ENCODE assay signal across 13 cellular contexts in the genomic region with DNA sequence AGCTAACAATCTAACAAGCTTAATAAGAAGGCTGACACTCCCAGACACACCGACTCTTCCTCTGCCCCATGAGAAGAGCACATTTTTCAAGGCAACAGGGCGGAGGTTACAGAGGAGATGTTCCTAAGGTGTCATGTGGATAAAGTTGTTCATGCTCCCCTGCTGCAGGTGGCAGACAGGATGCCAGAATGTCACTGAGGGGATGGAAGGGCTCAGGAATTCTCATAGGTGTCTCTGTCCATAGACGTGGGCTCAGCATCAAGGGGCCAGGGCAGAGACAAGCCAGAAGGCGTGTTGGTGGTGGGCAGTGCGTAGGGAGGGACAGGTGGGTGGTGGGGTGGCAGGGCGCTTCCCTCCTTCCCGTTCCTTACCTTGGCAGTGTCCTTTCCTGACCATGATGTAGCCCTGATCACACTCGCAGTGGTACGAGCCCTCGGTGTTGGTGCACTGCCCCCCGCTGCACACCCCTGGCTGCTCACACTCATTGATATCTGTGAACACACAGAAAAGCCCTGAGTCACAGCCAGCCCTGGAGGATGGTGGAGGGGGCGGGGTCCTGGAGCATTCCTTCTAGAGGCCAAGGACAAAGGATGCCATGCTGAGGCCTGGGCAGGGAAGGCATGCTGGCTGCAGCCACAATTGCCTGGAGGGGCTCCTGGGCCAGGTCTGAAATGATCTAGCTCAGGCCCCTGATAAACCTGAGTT. TPM values are rescaled to one million over a fixed set of nuclear protein-coding genes. Genes with fewer than 3 reads are reported as not detected.
DNase-seq lines count a peak whose midpoint lies in the region; ATAC-seq, FAIRE-seq and TF ChIP-seq lines count a peak whose summit lies in the region.
"Had no signal": no experiment of that assay in that cellular context is flagged by ENCODE, and none has a peak within 500 bp of the region (broad histone marks: within the 10 kb centered on the region; RNA-seq: fewer than 3 reads in every experiment).

No MANE protein-coding gene starts in this region.

- H3K79me2 ChIP-seq in astrocyte (ENCODE audit: insufficient read depth, low read length) (no peaks in the 10 kb centered on the region), keratinocyte (ENCODE audit: control insufficient read depth, insufficient read depth, low read length) (no peaks in the 10 kb centered on the region)

- H3K4me2 ChIP-seq in astrocyte (ENCODE audit: low read length), result peak overlapping the region; percentile 0
- H3K4me2 ChIP-seq in keratinocyte (ENCODE audit: control insufficient read depth, extremely low read depth, insufficient read depth, low read depth, low read length), result no peak overlapping the region

- H3K36me3 Mint-ChIP-seq in astrocyte (ENCODE audit: low read depth, unreplicated experiment), result peaks cover 42% of the 10 kb centered on the region
- no peaks in the 10 kb centered on the region for H3K36me3 Mint-ChIP-seq in activated CD4-positive, alpha-beta memory T cell treated with anti-CD3 and anti-CD28 coated beads for 36 hours
- H3K36me3 Mint-ChIP-seq: natural killer cell treated with Interleukin-12 subunit alpha and Interleukin-12 subunit beta and Interleukin-15 and Interleukin-18, amount 100 ng/mL, for 72 hours had no signal

- POLR2A ChIA-PET in activated CD4-positive, alpha-beta memory T cell treated with anti-CD3 and anti-CD28 coated beads for 36 hours (lab: Charles Lee), result no interaction called here

- H3K4me1 ChIP-seq in astrocyte (ENCODE audit: insufficient read depth, low read length) (peaks cover 40% of the 10 kb centered on the region), keratinocyte (ENCODE audit: control insufficient read depth, extremely low read depth, insufficient read depth, low read length) (peaks cover 25% of the 10 kb centered on the region), prostate gland (replicated peaks) (no peaks in the 10 kb centered on the region)
- H3K4me1 ChIP-seq: colonic mucosa had no signal

- H3K27ac ChIP-seq in astrocyte (ENCODE audit: low read depth, low read length) (no peak overlapping the region), keratinocyte (ENCODE audit: control insufficient read depth, insufficient read depth, low read length) (no peak overlapping the region), prostate gland (no peak overlapping the region)
- H3K27ac ChIP-seq: colonic mucosa had no signal

- peak overlapping the region; percentile 72 for H3K27ac Mint-ChIP-seq in astrocyte (ENCODE audit: unreplicated experiment)
- no peak overlapping the region for H3K27ac Mint-ChIP-seq in activated CD4-positive, alpha-beta memory T cell treated with anti-CD3 and anti-CD28 coated beads for 36 hours
- H3K27ac Mint-ChIP-seq: activated CD4-positive, alpha-beta memory T cell treated with anti-CD3 and anti-CD28 coated beads, Interleukin-2, amount 10 ng/mL, durations not matched to agents 7 days and 5 days; natural killer cell treated with Interleukin-12 subunit alpha and Interleukin-12 subunit beta and Interleukin-15 and Interleukin-18, amount 100 ng/mL, for 72 hours had no signal

- no peak for FAIRE-seq in astrocyte (lab: Jason Lieb, UNC)
- no peak for FAIRE-seq in keratinocyte (lab: Jason Lieb, UNC)
- FAIRE-seq: GM12878 had no signal

- no peak for TF ChIP-seq POLR2A in prostate gland (IDR thresholded peaks at IDR 0.05)

- 85% methylated on average over 12 of the region's 12 CpGs for WGBS in prostate gland

- H3K4me3 ChIP-seq in astrocyte (ENCODE audit: insufficient read depth, low read depth, low read length), result no peak overlapping the region
- no peak overlapping the region for H3K4me3 ChIP-seq in keratinocyte (ENCODE audit: control insufficient read depth in 2 of 3, extremely low read depth in 1 of 3, insufficient read depth in 2 of 3, low read depth in 1 of 3, low read length in 3 of 3)
- H3K4me3 ChIP-seq in prostate gland, result no peak overlapping the region
- H3K4me3 ChIP-seq: colonic mucosa, GM12878 had no signal

- H3K9ac ChIP-seq in astrocyte (ENCODE audit: low read length) (no peak overlapping the region), keratinocyte (ENCODE audit: control insufficient read depth, extremely low read depth, insufficient read depth, low read length) (no peak overlapping the region)

- no peaks in the 10 kb centered on the region for H3K9me3 Mint-ChIP-seq in astrocyte (ENCODE audit: unreplicated experiment)
- H3K9me3 Mint-ChIP-seq in activated CD4-positive, alpha-beta memory T cell treated with anti-CD3 and anti-CD28 coated beads for 36 hours, result no peaks in the 10 kb centered on the region
- H3K9me3 Mint-ChIP-seq: activated CD4-positive, alpha-beta memory T cell treated with anti-CD3 and anti-CD28 coated beads, Interleukin-2, amount 10 ng/mL, durations not matched to agents 7 days and 5 days; natural killer cell treated with Interleukin-12 subunit alpha and Interleukin-12 subunit beta and Interleukin-15 and Interleukin-18, amount 100 ng/mL, for 72 hours had no signal

- H3K27me3 ChIP-seq in astrocyte (ENCODE audit: insufficient read depth, low read length), result no peaks in the 10 kb centered on the region
- no peaks in the 10 kb centered on the region for H3K27me3 ChIP-seq in keratinocyte (ENCODE audit: control insufficient read depth, extremely low read depth, insufficient read depth, low read length)
- no peaks in the 10 kb centered on the region for H3K27me3 ChIP-seq in prostate gland (replicated peaks; ENCODE audit: insufficient read depth)
- H3K27me3 ChIP-seq: colonic mucosa had no signal

- TF ChIP-seq CTCF in astrocyte (IDR thresholded peaks at IDR 0.05; ENCODE audit: insufficient read depth, low read depth, low read length) (no peak), keratinocyte (optimal IDR thresholded peaks at IDR 0.05 in 1 of 3, IDR thresholded peaks at IDR 0.05 in 1 of 3, conservative IDR thresholded peaks at IDR 0.05 in 1 of 3; ENCODE audit: extremely low read depth in 1 of 3, insufficient read depth in 2 of 3, low read length in 3 of 3) (no peak), prostate gland (IDR thresholded peaks at IDR 0.05) (no peak)

- no peaks in the 10 kb centered on the region for H3K27me3 Mint-ChIP-seq in astrocyte (ENCODE audit: low read depth, unreplicated experiment)
- peaks cover 7% of the 10 kb centered on the region for H3K27me3 Mint-ChIP-seq in activated CD4-positive, alpha-beta memory T cell treated with anti-CD3 and anti-CD28 coated beads for 36 hours

- H3K9me1 ChIP-seq in keratinocyte (ENCODE audit: control insufficient read depth, extremely low read depth, insufficient read depth, low read length), result no peaks in the 10 kb centered on the region

- no peaks in the 10 kb centered on the region for H3K9me3 ChIP-seq in astrocyte (ENCODE audit: insufficient read depth, low read depth, low read length)
- H3K9me3 ChIP-seq in keratinocyte (ENCODE audit: control insufficient read depth, low read depth, low read length), result no peaks in the 10 kb centered on the region
- H3K9me3 ChIP-seq in prostate gland, result no peaks in the 10 kb centered on the region
- H3K9me3 ChIP-seq: colonic mucosa had no signal

- intact Hi-C loops in Right ventricle myocardium superior (cut with DNase I) (no loop called here), cardiac septum (cut with DNase I) (no loop called here), prostate gland (cut with DNase I) (no loop called here)
- intact Hi-C loops in activated CD4-positive, alpha-beta memory T cell treated with anti-CD3 and anti-CD28 coated beads for 36 hours (cut with micrococcal nuclease), result no loop called here

- H2AFZ ChIP-seq in astrocyte (ENCODE audit: low read depth, low read length) (no peak overlapping the region), keratinocyte (ENCODE audit: control insufficient read depth, low read length) (no peak overlapping the region)

- H3K36me3 ChIP-seq in astrocyte (ENCODE audit: insufficient read depth, low read length) (peaks cover 16% of the 10 kb centered on the region), keratinocyte (ENCODE audit: control insufficient read depth in 2 of 2, extremely low read depth in 1 of 2, insufficient read depth in 2 of 2, low read length in 2 of 2) (peaks cover 43 to 56% of the 10 kb centered on the region in 2 experiments), prostate gland (peaks cover 0 to 4% of the 10 kb centered on the region in 2 donors)
- H3K36me3 ChIP-seq: colonic mucosa had no signal

- H3K4me1 Mint-ChIP-seq in astrocyte (ENCODE audit: low read depth, unreplicated experiment), result peaks cover 27% of the 10 kb centered on the region
- peaks cover 8% of the 10 kb centered on the region for H3K4me1 Mint-ChIP-seq in activated CD4-positive, alpha-beta memory T cell treated with anti-CD3 and anti-CD28 coated beads for 36 hours (ENCODE audit: low read depth)

- ATAC-seq in Right ventricle myocardium superior (ENCODE audit: poor library complexity), result no peak
- ATAC-seq in GM18519 (IDR thresholded peaks at IDR 0.05; ENCODE audit: low FRiP score, unreplicated experiment), result no peak
- ATAC-seq: GM12878; natural killer cell treated with Interleukin-12 subunit alpha and Interleukin-12 subunit beta and Interleukin-15 and Interleukin-18, amount 100 ng/mL, for 72 hours had no signal

- H4K20me1 ChIP-seq in astrocyte (ENCODE audit: insufficient read depth, low read length) (no peaks in the 10 kb centered on the region), keratinocyte (ENCODE audit: control insufficient read depth, extremely low read depth, insufficient read depth, low read length) (no peaks in the 10 kb centered on the region)

- no peak overlapping the region for H3K4me3 Mint-ChIP-seq in astrocyte (ENCODE audit: unreplicated experiment)
- H3K4me3 Mint-ChIP-seq in activated CD4-positive, alpha-beta memory T cell treated with anti-CD3 and anti-CD28 coated beads for 36 hours, result no peak overlapping the region
- H3K4me3 Mint-ChIP-seq: activated CD4-positive, alpha-beta memory T cell treated with anti-CD3 and anti-CD28 coated beads, Interleukin-2, amount 10 ng/mL, durations not matched to agents 7 days and 5 days; natural killer cell treated with Interleukin-12 subunit alpha and Interleukin-12 subunit beta and Interleukin-15 and Interleukin-18, amount 100 ng/mL, for 72 hours had no signal

- DNase-seq in Right ventricle myocardium superior, result peak; percentile 39
- DNase-seq in cardiac septum (ENCODE audit: low spot score), result no peak
- DNase-seq in astrocyte (ENCODE audit: low read depth), result no peak
- DNase-seq in keratinocyte (ENCODE audit: low read depth, low spot score), result peak; percentile 23
- no peak for DNase-seq in prostate gland (ENCODE audit: low spot score)
- DNase-seq in activated CD4-positive, alpha-beta memory T cell treated with anti-CD3 and anti-CD28 coated beads for 36 hours, result no peak
- no peak for DNase-seq in mesenteric fat pad (ENCODE audit: low spot score)
- DNase-seq: activated CD4-positive, alpha-beta memory T cell treated with anti-CD3 and anti-CD28 coated beads, Interleukin-2, amount 10 ng/mL, durations not matched to agents 7 days and 5 days; colonic mucosa; trophoblast cell had no signal

- CTCF ChIA-PET in activated CD4-positive, alpha-beta memory T cell treated with anti-CD3 and anti-CD28 coated beads for 36 hours (lab: Charles Lee), result no interaction called here

- dilution Hi-C loops in keratinocyte (cut with MboI; ENCODE audit: extremely low pct_ligation_motif_present, low sequenced_read_pairs), result no loop called here

RNA-seq across cellular contexts. Expression of a gene that starts 23.0 kb away (rescaled TPM):
- total RNA-seq in Right ventricle myocardium superior (38.3 TPM), cardiac septum (40.5 TPM), astrocyte (21.2 and 23.6 TPM in 2 replicates), prostate gland (10 to 100 TPM; 23.5 to 25.5 TPM), mesenteric fat pad (17.8 TPM)
- polyA plus RNA-seq in keratinocyte, result 23.3 to 33.0 TPM (median 26.6 TPM) in 3 replicates
- 3.1 TPM for polyA plus RNA-seq in keratinocyte (2011; ENCODE audit: low read depth)
- 21.7 and 37.6 TPM in 2 replicates for polyA plus RNA-seq in keratinocyte (2011; cell fraction: cytosol; rRNA removed)
- 10.2 and 14.3 TPM in 2 replicates for polyA plus RNA-seq in keratinocyte (2011; cell fraction: nucleus; rRNA removed)
- 15.6 and 15.8 TPM in 2 replicates for polyA plus RNA-seq in keratinocyte (2012; ENCODE audit: low replicate concordance)
- 1.5 to 6.8 TPM (median 4.9 TPM) in 3 replicates for polyA minus RNA-seq in keratinocyte
- 14.2 TPM for polyA minus RNA-seq in keratinocyte (2011; cell fraction: cytosol; rRNA and poly(A)+ RNA removed)
- 0.84 and 1.4 TPM in 2 replicates for polyA minus RNA-seq in keratinocyte (2011; cell fraction: nucleus; rRNA and poly(A)+ RNA removed)
- 10 to 100 TPM; 33.6 to 35.2 TPM for total RNA-seq in activated CD4-positive, alpha-beta memory T cell treated with anti-CD3 and anti-CD28 coated beads for 36 hours

RNA-seq across cellular contexts. Expression of a gene that starts 23.5 kb away (rescaled TPM):
- 75.8 TPM for total RNA-seq in Right ventricle myocardium superior
- 116 TPM for total RNA-seq in cardiac septum
- 134 and 178 TPM in 2 replicates for total RNA-seq in astrocyte
- 221 to 278 TPM (median 260 TPM) in 3 replicates for polyA plus RNA-seq in keratinocyte
- polyA plus RNA-seq in keratinocyte (2011; ENCODE audit: low read depth), result 1,193 TPM
- 446 and 577 TPM in 2 replicates for polyA plus RNA-seq in keratinocyte (2011; cell fraction: cytosol; rRNA removed)
- 314 and 342 TPM in 2 replicates for polyA plus RNA-seq in keratinocyte (2011; cell fraction: nucleus; rRNA removed)
- 404 and 414 TPM in 2 replicates for polyA plus RNA-seq in keratinocyte (2012; ENCODE audit: low replicate concordance)
- 167 to 429 TPM (median 202 TPM) in 3 replicates for polyA minus RNA-seq in keratinocyte
- polyA minus RNA-seq in keratinocyte (2011; cell fraction: cytosol; rRNA and poly(A)+ RNA removed), result 135 TPM
- 72.7 and 94.7 TPM in 2 replicates for polyA minus RNA-seq in keratinocyte (2011; cell fraction: nucleus; rRNA and poly(A)+ RNA removed)
- 100 to 1,000 TPM; 625 to 762 TPM for total RNA-seq in prostate gland
- total RNA-seq in activated CD4-positive, alpha-beta memory T cell treated with anti-CD3 and anti-CD28 coated beads for 36 hours, result 10 to 100 TPM; 44.6 to 46.3 TPM
- 290 TPM for total RNA-seq in mesenteric fat pad

Comparison
In these comparisons a context has a peak if more than half of its experiments do, and no peak if none do; other contexts are left out.
1. DNase-seq: peak in Right ventricle myocardium superior (single experiment) and keratinocyte (single experiment); none in cardiac septum (single experiment), astrocyte (single experiment), prostate gland (single experiment), activated CD4-positive, alpha-beta memory T cell treated with anti-CD3 and anti-CD28 coated beads for 36 hours (single experiment) and mesenteric fat pad (single experiment).